ENCODE assay signal across 8 cellular contexts in the genomic region with DNA sequence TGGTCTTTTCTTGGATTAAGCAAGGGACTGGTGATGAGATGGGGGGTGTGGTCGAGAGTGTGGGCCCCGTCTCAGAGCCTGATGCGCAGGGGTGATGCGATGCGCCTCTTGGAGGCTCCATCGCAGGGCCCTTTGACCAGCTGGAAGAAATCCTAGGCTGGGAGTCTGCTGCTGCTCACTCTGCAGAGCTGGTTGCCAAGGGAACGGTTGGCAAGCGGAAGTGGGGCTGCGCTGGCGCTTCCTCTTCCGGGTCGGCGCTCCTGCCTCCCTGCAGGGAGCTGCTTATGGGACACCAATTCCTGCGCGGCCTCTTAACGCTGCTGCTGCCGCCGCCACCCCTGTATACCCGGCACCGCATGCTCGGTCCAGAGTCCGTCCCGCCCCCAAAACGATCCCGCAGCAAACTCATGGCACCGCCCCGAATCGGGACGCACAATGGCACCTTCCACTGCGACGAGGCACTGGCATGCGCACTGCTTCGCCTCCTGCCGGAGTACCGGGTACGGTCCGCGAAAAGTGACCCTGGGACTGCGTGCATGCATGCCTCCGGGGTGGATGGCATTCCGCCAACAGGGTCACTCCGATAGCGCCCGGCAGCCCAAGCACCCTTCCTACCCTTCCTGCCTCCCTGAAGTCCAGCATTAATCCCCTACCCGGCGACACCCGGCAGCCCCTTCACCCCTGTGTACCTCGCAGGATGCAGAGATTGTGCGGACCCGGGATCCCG. TPM values are rescaled to one million over a fixed set of nuclear protein-coding genes. Genes with fewer than 3 reads are reported as not detected.
A peak's percentile ranks its signal among the peaks of the same experiment; 100 is the strongest.
DNase-seq lines count a peak whose midpoint lies in the region; ATAC-seq and TF ChIP-seq lines count a peak whose summit lies in the region.

A gene with protein sequence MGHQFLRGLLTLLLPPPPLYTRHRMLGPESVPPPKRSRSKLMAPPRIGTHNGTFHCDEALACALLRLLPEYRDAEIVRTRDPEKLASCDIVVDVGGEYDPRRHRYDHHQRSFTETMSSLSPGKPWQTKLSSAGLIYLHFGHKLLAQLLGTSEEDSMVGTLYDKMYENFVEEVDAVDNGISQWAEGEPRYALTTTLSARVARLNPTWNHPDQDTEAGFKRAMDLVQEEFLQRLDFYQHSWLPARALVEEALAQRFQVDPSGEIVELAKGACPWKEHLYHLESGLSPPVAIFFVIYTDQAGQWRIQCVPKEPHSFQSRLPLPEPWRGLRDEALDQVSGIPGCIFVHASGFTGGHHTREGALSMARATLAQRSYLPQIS (plus strand): TSS at position 242 of the 727 bp plus-strand sequence. CDS start 43 bp downstream, at position 285.

- peak within 1 kb of the TSS; percentile 86 for H3K9ac ChIP-seq in fibroblast of lung (ENCODE audit: insufficient read depth, low read length)

- H3K9me3 ChIP-seq in KOPT-K1 (ENCODE audit: insufficient read depth, low read length, poor library complexity, severe bottlenecking) (no peaks in the 10 kb centered on the region), fibroblast of lung (ENCODE audit: control insufficient read depth, insufficient read depth, low read depth, low read length) (no peaks in the 10 kb centered on the region)
- no peaks in the 10 kb centered on the region for H3K9me3 ChIP-seq in naive thymus-derived CD4-positive, alpha-beta T cell (ENCODE audit: control insufficient read depth in 2 of 3, low read length in 3 of 3)

- no peaks in the 10 kb centered on the region for H3K9me3 Mint-ChIP-seq in activated T-helper 1 cell treated with anti-CD3 and anti-CD28 coated beads, Interleukin-12 subunit alpha, Interleukin-12 subunit beta, Interleukin-2, Interleukin-4 antibody, amounts not matched to agents 30 ng/mL and 10 ng/mL and 1 ng/mL, durations not matched to agents 14 hours and 24 hours and 36 hours
- H3K9me3 Mint-ChIP-seq in naive thymus-derived CD4-positive, alpha-beta T cell = no peaks in the 10 kb centered on the region
- H3K9me3 Mint-ChIP-seq in stimulated activated memory B cell treated with anti-CD40 and anti-IgM and Interleukin-4, amounts not matched to agents 10 μg/mL and 1 μg/mL and 100 μg/mL, for 72 hours = no peaks in the 10 kb centered on the region

- peaks cover 68% of the 10 kb centered on the region for H3K4me1 Mint-ChIP-seq in activated T-helper 1 cell treated with anti-CD3 and anti-CD28 coated beads, Interleukin-12 subunit alpha, Interleukin-12 subunit beta, Interleukin-2, Interleukin-4 antibody, amounts not matched to agents 30 ng/mL and 10 ng/mL and 1 ng/mL, durations not matched to agents 14 hours and 24 hours and 36 hours (ENCODE audit: low read depth)
- H3K4me1 Mint-ChIP-seq in naive thymus-derived CD4-positive, alpha-beta T cell = peaks cover 47 to 87% (median 63%) of the 10 kb centered on the region in 7 donors
- peaks cover 80% of the 10 kb centered on the region for H3K4me1 Mint-ChIP-seq in stimulated activated memory B cell treated with anti-CD40 and anti-IgM and Interleukin-4, amounts not matched to agents 10 μg/mL and 1 μg/mL and 100 μg/mL, for 72 hours

- H3K4me3 ChIP-seq in fibroblast of lung (replicated peaks in 1 of 4; ENCODE audit: control extremely low read depth in 1 of 4, insufficient read depth in 1 of 4, low read depth in 3 of 4, low read length in 4 of 4) = peak within 1 kb of the TSS; percentile 36 to 88 (median 77)
- peak within 1 kb of the TSS; percentile 65 for H3K4me3 ChIP-seq in naive thymus-derived CD4-positive, alpha-beta T cell (ENCODE audit: low read length)

- CTCF ChIA-PET in naive thymus-derived CD4-positive, alpha-beta T cell (lab: Charles Lee) = interaction anchor here (0.7 to 1.4 kb wide), 6 partner anchors 22 to 119 kb away, joined by 3 to 6 read pairs (median 4); a partner anchor contains a TSS

- no peaks in the 10 kb centered on the region for H4K20me1 ChIP-seq in fibroblast of lung (ENCODE audit: control insufficient read depth, extremely low read depth, insufficient read depth, low read length)

- TF ChIP-seq CTCF in fibroblast of lung (conservative IDR thresholded peaks at IDR 0.05 in 1 of 2, IDR thresholded peaks at IDR 0.05 in 1 of 2; ENCODE audit: low read depth in 1 of 2, low read length in 2 of 2) = peak; percentile 22 to 36

- peak within 1 kb of the TSS; percentile 70 for H3K27ac ChIP-seq in KOPT-K1 (ENCODE audit: low read depth, low read length, poor library complexity, severe bottlenecking)
- peak within 1 kb of the TSS; percentile 95 for H3K27ac ChIP-seq in fibroblast of lung (ENCODE audit: insufficient read depth, low read length)
- H3K27ac ChIP-seq in naive thymus-derived CD4-positive, alpha-beta T cell (ENCODE audit: low read depth, low read length) = peak within 1 kb of the TSS; percentile 68

- peaks cover 51% of the 10 kb centered on the region for H3K36me3 Mint-ChIP-seq in activated T-helper 1 cell treated with anti-CD3 and anti-CD28 coated beads, Interleukin-12 subunit alpha, Interleukin-12 subunit beta, Interleukin-2, Interleukin-4 antibody, amounts not matched to agents 30 ng/mL and 10 ng/mL and 1 ng/mL, durations not matched to agents 14 hours and 24 hours and 36 hours (ENCODE audit: low read depth)
- peaks cover 7 to 22% (median 15%) of the 10 kb centered on the region in 5 donors for H3K36me3 Mint-ChIP-seq in naive thymus-derived CD4-positive, alpha-beta T cell
- peaks cover 53% of the 10 kb centered on the region for H3K36me3 Mint-ChIP-seq in stimulated activated memory B cell treated with anti-CD40 and anti-IgM and Interleukin-4, amounts not matched to agents 10 μg/mL and 1 μg/mL and 100 μg/mL, for 72 hours

- ATAC-seq in GM21576 (IDR thresholded peaks at IDR 0.05; ENCODE audit: unreplicated experiment) = peak; percentile 68
- ATAC-seq in naive thymus-derived CD4-positive, alpha-beta T cell = peak; percentile 72
- ATAC-seq in stimulated activated memory B cell treated with anti-CD40 and anti-IgM and Interleukin-4, amounts not matched to agents 10 μg/mL and 1 μg/mL and 100 μg/mL, for 72 hours = peak; percentile 87

- H3K36me3 ChIP-seq in KOPT-K1 (ENCODE audit: insufficient read depth, low read length) (peaks cover 60% of the 10 kb centered on the region), fibroblast of lung (ENCODE audit: control insufficient read depth, insufficient read depth, low read length) (peaks cover 4% of the 10 kb centered on the region)
- peaks cover 0 to 41% (median 3%) of the 10 kb centered on the region in 3 experiments for H3K36me3 ChIP-seq in naive thymus-derived CD4-positive, alpha-beta T cell (ENCODE audit: control insufficient read depth in 2 of 3, insufficient read depth in 3 of 3, low read length in 3 of 3)

- peak within 1 kb of the TSS; percentile 93 for H3K27ac Mint-ChIP-seq in activated T-helper 1 cell treated with anti-CD3 and anti-CD28 coated beads, Interleukin-12 subunit alpha, Interleukin-12 subunit beta, Interleukin-2, Interleukin-4 antibody, amounts not matched to agents 30 ng/mL and 10 ng/mL and 1 ng/mL, durations not matched to agents 14 hours and 24 hours and 36 hours
- H3K27ac Mint-ChIP-seq in naive thymus-derived CD4-positive, alpha-beta T cell = peak within 1 kb of the TSS; percentile 71 to 97 (median 92)
- peak within 1 kb of the TSS; percentile 89 for H3K27ac Mint-ChIP-seq in stimulated activated memory B cell treated with anti-CD40 and anti-IgM and Interleukin-4, amounts not matched to agents 10 μg/mL and 1 μg/mL and 100 μg/mL, for 72 hours

- POLR2A ChIA-PET in naive thymus-derived CD4-positive, alpha-beta T cell (lab: Charles Lee) = interaction anchor here (1.0 to 8.0 kb wide), 12 partner anchors 11 to 220 kb away, joined by 3 to 81 read pairs (median 6); a partner anchor contains a TSS

- H3K4me3 Mint-ChIP-seq in activated T-helper 1 cell treated with anti-CD3 and anti-CD28 coated beads, Interleukin-12 subunit alpha, Interleukin-12 subunit beta, Interleukin-2, Interleukin-4 antibody, amounts not matched to agents 30 ng/mL and 10 ng/mL and 1 ng/mL, durations not matched to agents 14 hours and 24 hours and 36 hours = peak within 1 kb of the TSS; percentile 97
- peak within 1 kb of the TSS; percentile 82 to 100 (median 98) for H3K4me3 Mint-ChIP-seq in naive thymus-derived CD4-positive, alpha-beta T cell
- H3K4me3 Mint-ChIP-seq in stimulated activated memory B cell treated with anti-CD40 and anti-IgM and Interleukin-4, amounts not matched to agents 10 μg/mL and 1 μg/mL and 100 μg/mL, for 72 hours = peak within 1 kb of the TSS; percentile 88

- no peaks in the 10 kb centered on the region for H3K27me3 Mint-ChIP-seq in activated T-helper 1 cell treated with anti-CD3 and anti-CD28 coated beads, Interleukin-12 subunit alpha, Interleukin-12 subunit beta, Interleukin-2, Interleukin-4 antibody, amounts not matched to agents 30 ng/mL and 10 ng/mL and 1 ng/mL, durations not matched to agents 14 hours and 24 hours and 36 hours (ENCODE audit: insufficient read depth)
- no peaks in the 10 kb centered on the region for H3K27me3 Mint-ChIP-seq in naive thymus-derived CD4-positive, alpha-beta T cell
- no peaks in the 10 kb centered on the region for H3K27me3 Mint-ChIP-seq in stimulated activated memory B cell treated with anti-CD40 and anti-IgM and Interleukin-4, amounts not matched to agents 10 μg/mL and 1 μg/mL and 100 μg/mL, for 72 hours

- H3K4me2 ChIP-seq in fibroblast of lung (ENCODE audit: extremely low read depth, insufficient read depth, low read length) = peak within 1 kb of the TSS; percentile 87

- peak; percentile 82 for DNase-seq in DMS53 treated with DMSO at 0.1 percent for 48 hours (lab: John Stamatoyannopoulos, UW; ENCODE audit: unreplicated experiment)
- DNase-seq in RKO (ENCODE audit: low spot score) = peak; percentile 96
- peak; percentile 86 for DNase-seq in activated T-helper 1 cell treated with anti-CD3 and anti-CD28 coated beads, Interleukin-12 subunit alpha, Interleukin-12 subunit beta, Interleukin-2, Interleukin-4 antibody, amounts not matched to agents 30 ng/mL and 10 ng/mL and 1 ng/mL, durations not matched to agents 14 hours and 24 hours and 36 hours (ENCODE audit: low spot score)
- DNase-seq in fibroblast of lung (ENCODE audit: low read depth in 2 of 2) = peak; percentile 88 to 93
- peak; percentile 69 to 87 (median 86) for DNase-seq in naive thymus-derived CD4-positive, alpha-beta T cell

- no peaks in the 10 kb centered on the region for H3K27me3 ChIP-seq in fibroblast of lung (ENCODE audit: control insufficient read depth, insufficient read depth, low read length)
- no peaks in the 10 kb centered on the region for H3K27me3 ChIP-seq in naive thymus-derived CD4-positive, alpha-beta T cell (ENCODE audit: control insufficient read depth in 2 of 2, insufficient read depth in 2 of 2, low read length in 2 of 2)

- H3K4me1 ChIP-seq in fibroblast of lung (ENCODE audit: control insufficient read depth, extremely low read depth, insufficient read depth, low read length) = peaks cover 20% of the 10 kb centered on the region
- H3K4me1 ChIP-seq in naive thymus-derived CD4-positive, alpha-beta T cell (ENCODE audit: control insufficient read depth in 2 of 2, insufficient read depth in 2 of 2, low read length in 2 of 2) = peaks cover 28 to 34% of the 10 kb centered on the region in 2 donors

- H3K79me2 ChIP-seq in fibroblast of lung (ENCODE audit: control insufficient read depth, insufficient read depth, low read length) = peaks cover 45% of the 10 kb centered on the region

- H2AFZ ChIP-seq in fibroblast of lung (ENCODE audit: low read length) = peak within 1 kb of the TSS; percentile 7

- intact Hi-C loops in activated T-helper 1 cell treated with anti-CD3 and anti-CD28 coated beads, Interleukin-12 subunit alpha, Interleukin-12 subunit beta, Interleukin-2, Interleukin-4 antibody, amounts not matched to agents 30 ng/mL and 10 ng/mL and 1 ng/mL, durations not matched to agents 14 hours and 24 hours and 36 hours (cut with micrococcal nuclease) = loop anchor here (1.0 kb wide), 10 partner anchors 22 to 201 kb away; a partner anchor contains a TSS
- intact Hi-C loops in naive thymus-derived CD4-positive, alpha-beta T cell (cut with micrococcal nuclease) = loop anchor here (1.0 to 5.0 kb wide), 11 partner anchors 22 to 378 kb away; a partner anchor contains a TSS

RNA-seq across cellular contexts. Expression of the gene that starts here (rescaled TPM):
- 107 and 111 TPM in 2 replicates for total RNA-seq in activated T-helper 1 cell treated with anti-CD3 and anti-CD28 coated beads, Interleukin-12 subunit alpha, Interleukin-12 subunit beta, Interleukin-2, Interleukin-4 antibody, amounts not matched to agents 30 ng/mL and 10 ng/mL and 1 ng/mL, durations not matched to agents 14 hours and 24 hours and 36 hours
- 52.0 and 55.7 TPM in 2 replicates for total RNA-seq in fibroblast of lung
- 40.8 and 52.2 TPM in 2 replicates for polyA plus RNA-seq in fibroblast of lung
- polyA plus RNA-seq in fibroblast of lung (2012) = 60.7 and 91.7 TPM in 2 replicates
- 50.7 and 65.8 TPM in 2 replicates for polyA minus RNA-seq in fibroblast of lung (ENCODE audit: low replicate concordance)
- 10 to 100 TPM; 38.9 to 55.9 (median 49.2) TPM for total RNA-seq in naive thymus-derived CD4-positive, alpha-beta T cell
- polyA plus RNA-seq in naive thymus-derived CD4-positive, alpha-beta T cell = 10 to 100 TPM; 69.6 to 75.1 TPM

Comparison
In these comparisons a context has a peak if more than half of its experiments do, and no peak if none do; other contexts are left out.
1. Peak in every context shown above with its lines: DNase-seq, ATAC-seq, H3K4me3 ChIP-seq and H3K27ac ChIP-seq.